ENCODE assay signal across 8 cellular contexts in the genomic region with DNA sequence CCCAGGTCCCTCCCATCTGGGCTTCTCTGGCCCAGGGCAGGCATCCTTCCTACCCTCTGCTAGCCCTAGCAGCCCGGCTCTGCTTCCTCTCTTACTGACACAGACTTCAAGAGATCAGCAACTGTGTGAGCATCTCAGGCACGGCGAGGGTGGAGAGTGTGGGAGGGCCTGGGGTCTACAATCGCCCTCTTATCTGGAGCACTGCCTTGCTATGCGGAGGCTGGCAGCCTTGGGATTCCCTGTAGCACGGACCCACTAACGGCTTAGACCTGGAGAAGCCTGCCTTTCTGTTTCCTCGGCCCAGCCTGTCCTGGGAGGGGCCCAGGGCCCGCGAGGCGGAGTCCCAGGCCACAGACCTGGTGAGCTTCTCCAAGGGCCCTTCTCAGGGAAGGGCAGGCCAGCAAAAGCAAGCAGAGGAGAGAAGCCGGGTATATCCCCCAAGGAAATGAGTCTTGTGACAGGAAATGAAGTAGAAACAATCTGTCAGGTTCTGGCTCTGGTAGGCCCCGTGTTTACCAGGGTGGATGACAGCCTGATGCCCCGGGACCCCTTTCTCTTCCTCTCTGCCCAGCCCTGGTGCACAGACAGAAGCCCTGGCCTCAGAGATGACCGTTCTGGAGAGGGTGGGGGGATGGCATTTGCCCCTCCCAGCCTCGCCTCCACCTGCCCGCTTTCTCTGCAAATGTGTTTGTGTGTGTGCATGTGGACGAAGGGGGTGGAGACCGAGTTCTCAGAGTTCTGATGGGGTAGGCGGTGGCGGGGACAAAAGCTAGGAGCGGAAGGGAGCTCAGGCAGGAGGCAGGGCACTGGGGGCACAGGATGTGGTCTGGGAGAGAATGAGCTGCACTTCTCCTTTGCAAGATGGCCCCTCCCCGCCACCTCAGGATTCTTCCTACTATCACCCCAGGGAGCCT. TPM values are rescaled to one million over a fixed set of nuclear protein-coding genes. Genes with fewer than 3 reads are reported as not detected.
A peak's percentile ranks its signal among the peaks of the same experiment; 100 is the strongest.
DNase-seq lines count a peak whose midpoint lies in the region; TF ChIP-seq lines count a peak whose summit lies in the region.

No MANE protein-coding gene starts in this region.

- H3K79me2 ChIP-seq in SU-DHL-6 (ENCODE audit: insufficient read depth, low read length), result peaks cover 19% of the 10 kb centered on the region

- peaks cover 9% of the 10 kb centered on the region; the same call in 1 of the 2 replicates for H3F3A ChIP-seq in SU-DHL-6 (ENCODE audit: insufficient read depth)

- peak; percentile 48 for TF ChIP-seq POLR2A in GM18951 (IDR thresholded peaks at IDR 0.05; ENCODE audit: extremely low read depth, insufficient read depth, insufficient read length)

- no peaks in the 10 kb centered on the region for H3K9me2 ChIP-seq in SU-DHL-6 (replicated peaks; ENCODE audit: insufficient read depth, low read length)

- H2AFZ ChIP-seq in SU-DHL-6 (ENCODE audit: low read depth, low read length, severe bottlenecking), result peak overlapping the region; percentile 29

- H3K9me3 ChIP-seq in SU-DHL-6 (ENCODE audit: insufficient read depth, low read length) (no peaks in the 10 kb centered on the region), BE2C (no peaks in the 10 kb centered on the region)

- no peaks in the 10 kb centered on the region for H3K36me3 ChIP-seq in SU-DHL-6 (ENCODE audit: low read length)
- H3K36me3 ChIP-seq in BE2C, result peaks cover 21% of the 10 kb centered on the region

- no peaks in the 10 kb centered on the region for H4K20me1 ChIP-seq in SU-DHL-6 (ENCODE audit: low read depth, low read length)

- no peak for TF ChIP-seq CTCF in SU-DHL-6 (IDR thresholded peaks at IDR 0.05; ENCODE audit: insufficient read depth, low read length, poor library complexity, severe bottlenecking)
- no peak for TF ChIP-seq CTCF in BE2C (IDR thresholded peaks at IDR 0.05; ENCODE audit: low read depth, low read length)

- H3K9ac ChIP-seq in SU-DHL-6 (ENCODE audit: low read length), result peak overlapping the region; percentile 81

- DNase-seq in astrocyte of the hippocampus (ENCODE audit: low read depth, low spot score) (peak; percentile 50), kidney tubule cell (ENCODE audit: low spot score) (peak; percentile 42), BE2C (no peak), NCI-H524 treated with DMSO at 0.1 percent for 48 hours (lab: John Stamatoyannopoulos, UW) (no peak), inferior parietal cortex (ENCODE audit: extremely low spot score) (no peak)
- DNase-seq in stimulated activated CD4-positive, alpha-beta T cell treated with anti-CD3 and anti-CD28 coated beads, Interleukin-4, amount 100 ng/mL, for 24 hours, result peak; percentile 72

- in situ Hi-C loops in GM18951 (cut with MboI; ENCODE audit: low sequenced_read_pairs, unreplicated experiment), result no loop called here

- H3K27me3 ChIP-seq in SU-DHL-6 (ENCODE audit: low read length) (no peaks in the 10 kb centered on the region), BE2C (no peaks in the 10 kb centered on the region)

- H3K4me1 ChIP-seq in BE2C, result peaks cover 10% of the 10 kb centered on the region

- peak overlapping the region; percentile 80 for H3K27ac ChIP-seq in SU-DHL-6 (ENCODE audit: low read depth, low read length)

- H3K4me3 ChIP-seq in SU-DHL-6 (ENCODE audit: insufficient read depth, low read length, poor library complexity, severe bottlenecking) (peak overlapping the region; percentile 41), BE2C (ENCODE audit: low read depth, low read length) (no peak overlapping the region)

- peak overlapping the region; percentile 76 for H3K4me2 ChIP-seq in SU-DHL-6 (ENCODE audit: low read depth, low read length, poor library complexity, severe bottlenecking)

RNA-seq across cellular contexts. Expression of gene LRCH4, which starts 2.5 kb away (rescaled TPM):
- polyA plus RNA-seq in BE2C (2012; ENCODE audit: insufficient read depth, insufficient read length, low read depth), result 200 TPM

RNA-seq across cellular contexts. Expression of gene FBXO24, which starts 2.7 kb away (rescaled TPM):
- 3.0 TPM for polyA plus RNA-seq in BE2C (2012; ENCODE audit: insufficient read depth, insufficient read length, low read depth)

RNA-seq across cellular contexts. Expression of gene SAP25, which starts 9.7 kb away (rescaled TPM):
- polyA plus RNA-seq in BE2C (2012; ENCODE audit: insufficient read depth, insufficient read length, low read depth), result 7.0 TPM

RNA-seq across cellular contexts. Expression of gene PCOLCE, which starts 18.8 kb away (rescaled TPM):
- polyA plus RNA-seq in BE2C (2012; ENCODE audit: insufficient read depth, insufficient read length, low read depth), result 923 TPM

RNA-seq across cellular contexts. Expression of gene MOSPD3, which starts 29.0 kb away (rescaled TPM):
- polyA plus RNA-seq in BE2C (2012; ENCODE audit: insufficient read depth, insufficient read length, low read depth), result 69.4 TPM

Comparison
In these comparisons a context has a peak if more than half of its experiments do, and no peak if none do; other contexts are left out.
1. DNase-seq: peak in astrocyte of the hippocampus (single experiment), kidney tubule cell (single experiment) and stimulated activated CD4-positive, alpha-beta T cell treated with anti-CD3 and anti-CD28 coated beads, Interleukin-4, amount 100 ng/mL, for 24 hours (single experiment); none in BE2C (single experiment), NCI-H524 treated with DMSO at 0.1 percent for 48 hours (single experiment) and inferior parietal cortex (single experiment).